10 cellular contexts compared by ENCODE assay signal in the genomic region with DNA sequence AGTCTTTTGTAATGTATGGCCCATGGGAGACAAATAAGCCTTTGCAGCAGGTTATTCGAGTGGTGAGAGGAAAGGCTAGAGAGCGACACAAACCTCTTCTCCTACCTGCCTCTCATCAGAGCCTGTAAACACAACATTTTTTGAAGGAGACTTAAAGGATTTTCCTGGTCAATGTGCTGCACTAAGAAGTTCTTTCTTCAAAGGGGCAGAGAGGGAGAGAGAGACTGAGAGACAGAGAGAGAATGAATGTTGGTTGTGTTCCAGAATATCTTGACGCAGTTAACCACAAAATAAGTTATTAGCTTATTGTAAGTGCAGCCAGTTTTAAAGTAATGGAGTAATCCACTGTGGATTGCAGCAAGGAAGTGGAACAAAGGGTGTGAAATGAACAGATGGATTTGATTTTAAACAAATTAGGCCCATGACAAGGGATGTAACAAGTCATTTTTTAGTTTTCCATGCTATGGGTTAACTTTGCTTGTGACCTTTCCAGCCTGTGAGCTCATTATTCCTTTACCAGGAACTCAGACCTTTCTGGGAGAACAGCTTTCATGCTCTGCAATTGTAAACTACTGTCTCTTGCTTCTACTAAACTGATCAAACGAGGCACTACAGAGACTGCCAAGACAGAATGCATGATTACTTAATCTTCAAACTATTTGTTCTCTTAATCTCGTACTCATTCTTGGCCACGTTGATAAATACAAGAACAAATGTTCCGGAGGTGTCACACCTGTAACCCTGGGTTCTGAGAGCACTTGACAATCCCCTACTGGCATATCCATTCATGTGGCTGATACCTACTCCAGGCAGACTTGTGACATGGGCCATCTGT.
DNase-seq lines count a peak whose midpoint lies in the region; ATAC-seq and TF ChIP-seq lines count a peak whose summit lies in the region.
"Had no signal": no experiment of that assay in that cellular context is flagged by ENCODE, and none has a peak within 500 bp of the region (broad histone marks: within the 10 kb centered on the region; RNA-seq: fewer than 3 reads in every experiment).

No MANE protein-coding gene starts in this region.

- H3K27ac ChIP-seq in substantia nigra (ENCODE audit: low read depth, low read length, poor library complexity, severe bottlenecking), result no peak overlapping the region
- H3K27ac ChIP-seq in MM.1S (ENCODE audit: low read length), result no peak overlapping the region
- H3K27ac ChIP-seq: cardiac muscle cell had no signal

- H3K27me3 ChIP-seq in MM.1S (replicated peaks; ENCODE audit: insufficient read depth, low read length), result no peaks in the 10 kb centered on the region

- H3K36me3 ChIP-seq in MM.1S (replicated peaks; ENCODE audit: insufficient read depth, low read length), result no peaks in the 10 kb centered on the region
- H3K36me3 ChIP-seq: cardiac muscle cell had no signal

- DNase-seq in AG08396 (ENCODE audit: low spot score), result peak; percentile 30
- DNase-seq in NCI-H524 (lab: John Stamatoyannopoulos, UW), result peak; percentile 79 to 90
- DNase-seq in fibroblast of mammary gland (ENCODE audit: low read depth), result peak; percentile 97
- peak; percentile 54 for DNase-seq in non-pigmented ciliary epithelial cell (ENCODE audit: low read depth)
- no peak for DNase-seq in stimulated activated CD4-positive, alpha-beta T cell treated with anti-CD3 and anti-CD28 coated beads, Interleukin-4, amount 100 ng/mL, for 1 hour
- no peak for DNase-seq in substantia nigra (lab: John Stamatoyannopoulos, UW)
- DNase-seq in MM.1S, result no peak
- DNase-seq: activated CD4-positive, alpha-beta T cell treated with anti-CD3 and anti-CD28 coated beads, Interleukin-2, amount 10 ng/mL, durations not matched to agents 7 days and 5 days had no signal

- H4K20me1 ChIP-seq in MM.1S (ENCODE audit: insufficient read depth, low read length), result no peaks in the 10 kb centered on the region

- no peak overlapping the region for H2AFZ ChIP-seq in MM.1S (ENCODE audit: low read length)

- H3K79me2 ChIP-seq in MM.1S (ENCODE audit: low read length), result no peaks in the 10 kb centered on the region

- no peaks in the 10 kb centered on the region for H3K4me1 ChIP-seq in MM.1S (ENCODE audit: low read length)

- H3K4me2 ChIP-seq in MM.1S (ENCODE audit: low read depth, low read length), result no peak overlapping the region

- no peaks in the 10 kb centered on the region for H3K9me2 ChIP-seq in MM.1S (replicated peaks; ENCODE audit: insufficient read depth, low read length)

- H3F3A ChIP-seq in MM.1S (ENCODE audit: insufficient read depth, low read length), result no peaks in the 10 kb centered on the region

- H3K9ac ChIP-seq in MM.1S (ENCODE audit: low read length), result no peak overlapping the region

- H3K4me3 ChIP-seq in fibroblast of mammary gland (ENCODE audit: control insufficient read depth, low read depth, low read length) (no peak overlapping the region), MM.1S (ENCODE audit: low read length) (no peak overlapping the region)
- H3K4me3 ChIP-seq: cardiac muscle cell had no signal

- no peak for ATAC-seq in GM19351 (IDR thresholded peaks at IDR 0.05; ENCODE audit: unreplicated experiment)

- no peaks in the 10 kb centered on the region for H3K9me3 ChIP-seq in MM.1S (replicated peaks; ENCODE audit: insufficient read depth, low read length)

- TF ChIP-seq CTCF in fibroblast of mammary gland (conservative IDR thresholded peaks at IDR 0.05; ENCODE audit: control insufficient read depth, insufficient read depth, low read depth, low read length), result no peak
- TF ChIP-seq CTCF in MM.1S (IDR thresholded peaks at IDR 0.05; ENCODE audit: low read length), result no peak

Comparison
In these comparisons a context has a peak if more than half of its experiments do, and no peak if none do; other contexts are left out.
1. DNase-seq: peak in AG08396 (single experiment), NCI-H524 (2 of 2), fibroblast of mammary gland (single experiment) and non-pigmented ciliary epithelial cell (single experiment); none in stimulated activated CD4-positive, alpha-beta T cell treated with anti-CD3 and anti-CD28 coated beads, Interleukin-4, amount 100 ng/mL, for 1 hour (single experiment), substantia nigra (0 of 49) and MM.1S (single experiment).